8 cellular contexts compared by ENCODE assay signal in the genomic region with DNA sequence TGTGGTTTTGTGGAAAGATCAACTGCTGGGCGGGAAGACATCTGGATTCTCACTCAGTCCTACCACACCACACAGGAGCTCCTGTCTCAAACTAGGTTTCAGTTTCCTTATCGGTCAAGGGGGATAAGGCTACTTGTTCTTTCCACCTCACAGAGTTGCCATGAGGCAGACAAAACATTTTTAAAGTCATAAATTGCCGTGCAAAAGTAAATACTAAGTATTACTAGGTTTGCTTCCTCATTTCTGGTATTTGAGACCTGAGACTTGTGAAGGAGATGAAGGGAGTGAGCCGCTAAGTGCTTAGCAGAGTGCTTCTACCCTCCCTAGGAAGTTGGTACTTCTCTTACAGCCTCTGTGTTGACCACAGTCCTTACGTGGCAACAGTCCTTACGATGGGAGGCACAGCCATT. TPM values are rescaled to one million over a fixed set of nuclear protein-coding genes. Genes with fewer than 3 reads are reported as not detected.
DNase-seq lines count a peak whose midpoint lies in the region; ATAC-seq, FAIRE-seq and TF ChIP-seq lines count a peak whose summit lies in the region.

No MANE protein-coding gene starts in this region.

- DNase-seq in AML-193 (lab: John Stamatoyannopoulos, UW), result peak; percentile 37 to 65
- DNase-seq in fibroblast of villous mesenchyme (ENCODE audit: low read depth), result peak; percentile 54
- peak; percentile 63 for DNase-seq in small intestine
- DNase-seq in cerebellar cortex (ENCODE audit: low spot score), result no peak
- no peak for DNase-seq in superior temporal gyrus (ENCODE audit: extremely low spot score)

- peaks cover 6 to 11% of the 10 kb centered on the region in 2 donors for H3K4me1 ChIP-seq in small intestine (ENCODE audit: control insufficient read depth in 2 of 2, insufficient read depth in 1 of 2, low read depth in 1 of 2, low read length in 1 of 2)

- H3K4me3 ChIP-seq in SU-DHL-6 (ENCODE audit: insufficient read depth, low read length, poor library complexity, severe bottlenecking) (peak overlapping the region; percentile 77), fibroblast of villous mesenchyme (ENCODE audit: low read depth, low read length) (peak overlapping the region; percentile 85), small intestine (ENCODE audit: low read depth in 1 of 2, low read length in 2 of 2) (peak overlapping the region; percentile 77 to 88)

- peak; percentile 24 for ATAC-seq in GM19025 (IDR thresholded peaks at IDR 0.05; ENCODE audit: low read depth, unreplicated experiment)
- ATAC-seq in HG03159 (IDR thresholded peaks at IDR 0.05; ENCODE audit: unreplicated experiment), result peak; percentile 30

- TF ChIP-seq CTCF in SU-DHL-6 (IDR thresholded peaks at IDR 0.05; ENCODE audit: insufficient read depth, low read length, poor library complexity, severe bottlenecking) (no peak), fibroblast of villous mesenchyme (IDR thresholded peaks at IDR 0.05; ENCODE audit: insufficient read depth, low read depth, low read length) (no peak)

- no peaks in the 10 kb centered on the region for H4K20me1 ChIP-seq in SU-DHL-6 (ENCODE audit: low read depth, low read length)

- H3K9me3 ChIP-seq in SU-DHL-6 (ENCODE audit: insufficient read depth, low read length) (no peaks in the 10 kb centered on the region), small intestine (ENCODE audit: control insufficient read depth, low read depth) (no peaks in the 10 kb centered on the region)

- no peaks in the 10 kb centered on the region for H3F3A ChIP-seq in SU-DHL-6 (ENCODE audit: insufficient read depth)

- H3K9me2 ChIP-seq in SU-DHL-6 (replicated peaks; ENCODE audit: insufficient read depth, low read length), result no peaks in the 10 kb centered on the region

- H3K36me3 ChIP-seq in SU-DHL-6 (ENCODE audit: low read length) (peaks cover 15% of the 10 kb centered on the region; the same call in 1 of the 2 replicates), small intestine (ENCODE audit: control insufficient read depth in 2 of 2, insufficient read depth in 2 of 2, low read length in 2 of 2) (peaks cover 7 to 9% of the 10 kb centered on the region in 2 donors)

- H3K27ac ChIP-seq in SU-DHL-6 (ENCODE audit: low read depth, low read length) (peak overlapping the region; percentile 74), small intestine (ENCODE audit: low read depth in 1 of 2, low read length in 1 of 2) (peak overlapping the region; percentile 93 to 99)

- WGBS in small intestine, 3 donors, result 14 to 24% (median 14%) methylated on average over 6 of the region's 6 CpGs

- H3K27me3 ChIP-seq in SU-DHL-6 (ENCODE audit: low read length) (no peaks in the 10 kb centered on the region), small intestine (ENCODE audit: control insufficient read depth in 2 of 2, insufficient read depth in 2 of 2, low read length in 2 of 2) (no peaks in the 10 kb centered on the region)

- H3K4me2 ChIP-seq in SU-DHL-6 (ENCODE audit: low read depth, low read length, poor library complexity, severe bottlenecking), result peak overlapping the region; percentile 90

- H2AFZ ChIP-seq in SU-DHL-6 (ENCODE audit: low read depth, low read length, severe bottlenecking), result no peak overlapping the region

- peak overlapping the region; percentile 96 for H3K9ac ChIP-seq in SU-DHL-6 (ENCODE audit: low read length)

- peaks cover 27% of the 10 kb centered on the region for H3K79me2 ChIP-seq in SU-DHL-6 (ENCODE audit: insufficient read depth, low read length)

- no peak for FAIRE-seq in small intestine (lab: Jason Lieb, UNC)

RNA-seq across cellular contexts. Expression of gene LAP3, which starts 1.5 kb away (rescaled TPM):
- 94.6 and 115 TPM in 2 replicates for total RNA-seq in fibroblast of villous mesenchyme
- polyA plus RNA-seq in small intestine, result 100 to 1,000 TPM in 1 of 3 donors, 10 to 100 TPM in 2; 55.9 to 113 (median 64.8) TPM

RNA-seq across cellular contexts. Expression of gene MED28, which starts 36.0 kb away (rescaled TPM):
- total RNA-seq in fibroblast of villous mesenchyme, result 10.0 and 13.0 TPM in 2 replicates
- 10 to 100 TPM in 1 of 3 donors, 1 to 10 TPM in 2; 5.1 to 12.6 (median 8.6) TPM for polyA plus RNA-seq in small intestine

Comparison
In these comparisons a context has a peak if more than half of its experiments do, and no peak if none do; other contexts are left out.
1. DNase-seq: peak in AML-193 (2 of 2), fibroblast of villous mesenchyme (single experiment) and small intestine (single experiment); none in cerebellar cortex (single experiment) and superior temporal gyrus (single experiment).
2. Peak in every context shown above with its lines, with median percentiles within 50 percentile points of each other: H3K4me3 ChIP-seq.